1 cellular context compared by ENCODE assay signal in genomic region chr10:86345296-86346168, GRCh38.
TF ChIP-seq lines count a peak whose summit lies in the region.

No MANE protein-coding gene starts in this region.

TF ChIP-seq in H1, 55 proteins besides CTCF, POLR2A, EP300 and RAD21:
- TF ChIP-seq, protein P1, sequence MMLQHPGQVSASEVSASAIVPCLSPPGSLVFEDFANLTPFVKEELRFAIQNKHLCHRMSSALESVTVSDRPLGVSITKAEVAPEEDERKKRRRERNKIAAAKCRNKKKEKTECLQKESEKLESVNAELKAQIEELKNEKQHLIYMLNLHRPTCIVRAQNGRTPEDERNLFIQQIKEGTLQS (IDR thresholded peaks at IDR 0.05; ENCODE audit: insufficient read depth, low read depth, low read length), result no peak
- TF ChIP-seq CEBPB (IDR thresholded peaks at IDR 0.05; ENCODE audit: low read depth, low read length) (no peak), HDAC2 (IDR thresholded peaks at IDR 0.05; ENCODE audit: borderline replicate concordance in 1 of 2, low read depth in 2 of 2, low read length in 2 of 2) (no peak), ATF2 (IDR thresholded peaks at IDR 0.05; ENCODE audit: low read length) (no peak), SP1 (IDR thresholded peaks at IDR 0.05; ENCODE audit: low read depth, low read length) (no peak), SUZ12 (IDR thresholded peaks at IDR 0.05; ENCODE audit: low read length) (no peak), TEAD4 (IDR thresholded peaks at IDR 0.05; ENCODE audit: low read depth, low read length) (no peak), TAF1 (IDR thresholded peaks at IDR 0.05; ENCODE audit: low read depth, low read length) (no peak), KDM1A (IDR thresholded peaks at IDR 0.05; ENCODE audit: borderline replicate concordance, low read length) (no peak), BACH1 (IDR thresholded peaks at IDR 0.05; ENCODE audit: low read length) (no peak), SP4 (IDR thresholded peaks at IDR 0.05; ENCODE audit: low read length) (no peak), EZH2 (IDR thresholded peaks at IDR 0.05; ENCODE audit: low read depth, low read length, severe bottlenecking) (no peak), HDAC6 (IDR thresholded peaks at IDR 0.05; ENCODE audit: low read depth, low read length) (no peak), USF2 (IDR thresholded peaks at IDR 0.05; ENCODE audit: low read length) (no peak), RXRA (IDR thresholded peaks at IDR 0.05; ENCODE audit: insufficient read depth, low read depth, low read length) (no peak), SAP30 (IDR thresholded peaks at IDR 0.05; ENCODE audit: insufficient read depth, insufficient replicate concordance, low read length) (no peak), JUN (IDR thresholded peaks at IDR 0.05; ENCODE audit: low read depth, low read length) (no peak), FOSL1 (IDR thresholded peaks at IDR 0.05; ENCODE audit: insufficient read depth, low read depth, low read length) (no peak)
